Comparison of ENCODE assay signal across 1 cellular context in the genomic region with DNA sequence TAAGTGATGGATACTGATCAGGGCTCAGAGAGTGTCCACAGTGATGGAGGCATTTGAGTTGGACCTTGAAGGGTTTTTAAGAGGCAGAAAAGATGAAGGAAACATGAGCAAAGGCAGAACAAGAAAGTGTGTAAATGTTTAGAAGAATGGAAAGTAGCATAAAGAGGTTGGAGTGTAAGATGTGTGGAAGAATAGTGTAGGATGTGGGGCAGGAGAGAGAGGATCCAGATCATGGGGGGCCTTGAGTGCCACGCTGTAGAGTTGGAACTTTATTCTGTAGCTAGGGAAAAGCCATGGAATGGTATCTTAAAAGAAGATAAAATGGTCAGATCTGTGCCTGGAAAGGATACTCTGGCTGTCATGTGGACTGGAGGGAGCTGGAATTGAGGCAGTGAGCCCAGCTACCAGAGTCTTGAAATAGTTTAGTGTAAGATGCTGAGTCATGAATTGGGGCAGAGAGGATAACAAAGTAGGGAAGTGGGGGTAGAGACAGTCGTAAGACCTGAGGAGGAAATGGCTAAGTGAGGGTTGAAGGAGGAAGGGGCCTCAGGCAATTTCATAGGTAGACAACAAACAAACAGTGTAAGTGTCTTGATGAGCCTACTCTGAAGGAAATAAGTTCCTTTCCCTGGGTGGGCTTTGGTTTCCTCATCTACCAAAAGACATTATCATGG.
TF ChIP-seq lines count a peak whose summit lies in the region.

No MANE protein-coding gene starts in this region.

TF ChIP-seq in K562, 482 proteins besides CTCF, POLR2A, EP300 and RAD21 (continued from another document and continues in another):
- TF ChIP-seq, protein P1, sequence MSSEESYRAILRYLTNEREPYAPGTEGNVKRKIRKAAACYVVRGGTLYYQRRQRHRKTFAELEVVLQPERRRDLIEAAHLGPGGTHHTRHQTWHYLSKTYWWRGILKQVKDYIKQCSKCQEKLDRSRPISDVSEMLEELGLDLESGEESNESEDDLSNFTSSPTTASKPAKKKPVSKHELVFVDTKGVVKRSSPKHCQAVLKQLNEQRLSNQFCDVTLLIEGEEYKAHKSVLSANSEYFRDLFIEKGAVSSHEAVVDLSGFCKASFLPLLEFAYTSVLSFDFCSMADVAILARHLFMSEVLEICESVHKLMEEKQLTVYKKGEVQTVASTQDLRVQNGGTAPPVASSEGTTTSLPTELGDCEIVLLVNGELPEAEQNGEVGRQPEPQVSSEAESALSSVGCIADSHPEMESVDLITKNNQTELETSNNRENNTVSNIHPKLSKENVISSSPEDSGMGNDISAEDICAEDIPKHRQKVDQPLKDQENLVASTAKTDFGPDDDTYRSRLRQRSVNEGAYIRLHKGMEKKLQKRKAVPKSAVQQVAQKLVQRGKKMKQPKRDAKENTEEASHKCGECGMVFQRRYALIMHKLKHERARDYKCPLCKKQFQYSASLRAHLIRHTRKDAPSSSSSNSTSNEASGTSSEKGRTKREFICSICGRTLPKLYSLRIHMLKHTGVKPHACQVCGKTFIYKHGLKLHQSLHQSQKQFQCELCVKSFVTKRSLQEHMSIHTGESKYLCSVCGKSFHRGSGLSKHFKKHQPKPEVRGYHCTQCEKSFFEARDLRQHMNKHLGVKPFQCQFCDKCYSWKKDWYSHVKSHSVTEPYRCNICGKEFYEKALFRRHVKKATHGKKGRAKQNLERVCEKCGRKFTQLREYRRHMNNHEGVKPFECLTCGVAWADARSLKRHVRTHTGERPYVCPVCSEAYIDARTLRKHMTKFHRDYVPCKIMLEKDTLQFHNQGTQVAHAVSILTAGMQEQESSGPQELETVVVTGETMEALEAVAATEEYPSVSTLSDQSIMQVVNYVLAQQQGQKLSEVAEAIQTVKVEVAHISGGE (CRISPR knock-in tag; IDR thresholded peaks at IDR 0.05) = no peak
- TF ChIP-seq HOXB6 (CRISPR knock-in tag; IDR thresholded peaks at IDR 0.05; ENCODE audit: borderline replicate concordance) (no peak), ELF1 (tag; IDR thresholded peaks at IDR 0.05) (peak; percentile 57), POLR2AphosphoS5 (IDR thresholded peaks at IDR 0.05; ENCODE audit: control insufficient read depth, insufficient read depth, low read depth, low read length) (no peak), TCF7L2 (IDR thresholded peaks at IDR 0.05; ENCODE audit: low read depth, low read length) (no peak), CHD4 (IDR thresholded peaks at IDR 0.05; ENCODE audit: insufficient read depth, insufficient replicate concordance, low read depth, low read length, poor library complexity, severe bottlenecking) (no peak), HEY1 (CRISPR knock-in tag; IDR thresholded peaks at IDR 0.05; ENCODE audit: borderline replicate concordance) (no peak), EHMT2 (IDR thresholded peaks at IDR 0.05) (no peak), NR2C1 (IDR thresholded peaks at IDR 0.05) (no peak), NR2C1 (tag; IDR thresholded peaks at IDR 0.05) (no peak; the same call in 1 of the 2 replicates), ZFP36 (IDR thresholded peaks at IDR 0.05; ENCODE audit: low read depth, low read length, partially characterized antibody) (no peak), RNF2 (IDR thresholded peaks at IDR 0.05) (no peak), STAT5B (CRISPR knock-in tag; IDR thresholded peaks at IDR 0.05) (no peak), ZFX (CRISPR knock-in tag; IDR thresholded peaks at IDR 0.05) (no peak), TGIF2 (CRISPR knock-in tag; IDR thresholded peaks at IDR 0.05) (no peak), HSF4 (CRISPR knock-in tag; IDR thresholded peaks at IDR 0.05; ENCODE audit: borderline replicate concordance) (no peak), HMG20B (CRISPR knock-in tag; IDR thresholded peaks at IDR 0.05) (no peak), HDAC6 (IDR thresholded peaks at IDR 0.05; ENCODE audit: low read depth, low read length) (no peak), LARP7 (IDR thresholded peaks at IDR 0.05) (0 out of 2 replicates have a peak, but pooled peaks have one; percentile 75), TOE1 (IDR thresholded peaks at IDR 0.05; ENCODE audit: borderline replicate concordance) (no peak), TOE1 (CRISPR knock-in tag; IDR thresholded peaks at IDR 0.05; ENCODE audit: borderline replicate concordance, low read depth) (no peak), TFAM (CRISPR knock-in tag; conservative IDR thresholded peaks at IDR 0.05) (no peak), SETDB1 (IDR thresholded peaks at IDR 0.05; ENCODE audit: low read length) (no peak), HNRNPL (IDR thresholded peaks at IDR 0.05; ENCODE audit: low read depth, low read length) (no peak), XRCC4 (IDR thresholded peaks at IDR 0.05; ENCODE audit: extremely low read depth, insufficient read depth, insufficient read length) (no peak), MAZ (CRISPR knock-in tag; conservative IDR thresholded peaks at IDR 0.05 in 1 of 2, IDR thresholded peaks at IDR 0.05 in 1 of 2) (0 out of 4 replicates have a peak, but pooled peaks of 1 of the 2 experiments have one; percentile 21), ZC3H8 (IDR thresholded peaks at IDR 0.05) (no peak)
- TF ChIP-seq, protein P2, sequence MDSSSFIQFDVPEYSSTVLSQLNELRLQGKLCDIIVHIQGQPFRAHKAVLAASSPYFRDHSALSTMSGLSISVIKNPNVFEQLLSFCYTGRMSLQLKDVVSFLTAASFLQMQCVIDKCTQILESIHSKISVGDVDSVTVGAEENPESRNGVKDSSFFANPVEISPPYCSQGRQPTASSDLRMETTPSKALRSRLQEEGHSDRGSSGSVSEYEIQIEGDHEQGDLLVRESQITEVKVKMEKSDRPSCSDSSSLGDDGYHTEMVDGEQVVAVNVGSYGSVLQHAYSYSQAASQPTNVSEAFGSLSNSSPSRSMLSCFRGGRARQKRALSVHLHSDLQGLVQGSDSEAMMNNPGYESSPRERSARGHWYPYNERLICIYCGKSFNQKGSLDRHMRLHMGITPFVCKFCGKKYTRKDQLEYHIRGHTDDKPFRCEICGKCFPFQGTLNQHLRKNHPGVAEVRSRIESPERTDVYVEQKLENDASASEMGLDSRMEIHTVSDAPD (CRISPR knock-in tag; IDR thresholded peaks at IDR 0.05) = no peak
- TF ChIP-seq, protein P3, sequence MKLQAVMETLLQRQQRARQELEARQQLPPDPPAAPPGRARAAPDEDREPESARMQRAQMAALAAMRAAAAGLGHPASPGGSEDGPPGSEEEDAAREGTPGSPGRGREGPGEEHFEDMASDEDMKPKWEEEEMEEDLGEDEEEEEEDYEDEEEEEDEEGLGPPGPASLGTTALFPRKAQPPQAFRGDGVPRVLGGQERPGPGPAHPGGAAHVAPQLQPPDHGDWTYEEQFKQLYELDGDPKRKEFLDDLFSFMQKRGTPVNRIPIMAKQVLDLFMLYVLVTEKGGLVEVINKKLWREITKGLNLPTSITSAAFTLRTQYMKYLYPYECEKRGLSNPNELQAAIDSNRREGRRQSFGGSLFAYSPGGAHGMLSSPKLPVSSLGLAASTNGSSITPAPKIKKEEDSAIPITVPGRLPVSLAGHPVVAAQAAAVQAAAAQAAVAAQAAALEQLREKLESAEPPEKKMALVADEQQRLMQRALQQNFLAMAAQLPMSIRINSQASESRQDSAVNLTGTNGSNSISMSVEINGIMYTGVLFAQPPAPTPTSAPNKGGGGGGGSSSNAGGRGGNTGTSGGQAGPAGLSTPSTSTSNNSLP (IDR thresholded peaks at IDR 0.05; ENCODE audit: borderline replicate concordance, low read depth, low read length) = no peak
- TF ChIP-seq, protein P4, sequence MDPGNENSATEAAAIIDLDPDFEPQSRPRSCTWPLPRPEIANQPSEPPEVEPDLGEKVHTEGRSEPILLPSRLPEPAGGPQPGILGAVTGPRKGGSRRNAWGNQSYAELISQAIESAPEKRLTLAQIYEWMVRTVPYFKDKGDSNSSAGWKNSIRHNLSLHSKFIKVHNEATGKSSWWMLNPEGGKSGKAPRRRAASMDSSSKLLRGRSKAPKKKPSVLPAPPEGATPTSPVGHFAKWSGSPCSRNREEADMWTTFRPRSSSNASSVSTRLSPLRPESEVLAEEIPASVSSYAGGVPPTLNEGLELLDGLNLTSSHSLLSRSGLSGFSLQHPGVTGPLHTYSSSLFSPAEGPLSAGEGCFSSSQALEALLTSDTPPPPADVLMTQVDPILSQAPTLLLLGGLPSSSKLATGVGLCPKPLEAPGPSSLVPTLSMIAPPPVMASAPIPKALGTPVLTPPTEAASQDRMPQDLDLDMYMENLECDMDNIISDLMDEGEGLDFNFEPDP (CRISPR knock-in tag; IDR thresholded peaks at IDR 0.05) = no peak
- TF ChIP-seq, protein P5, sequence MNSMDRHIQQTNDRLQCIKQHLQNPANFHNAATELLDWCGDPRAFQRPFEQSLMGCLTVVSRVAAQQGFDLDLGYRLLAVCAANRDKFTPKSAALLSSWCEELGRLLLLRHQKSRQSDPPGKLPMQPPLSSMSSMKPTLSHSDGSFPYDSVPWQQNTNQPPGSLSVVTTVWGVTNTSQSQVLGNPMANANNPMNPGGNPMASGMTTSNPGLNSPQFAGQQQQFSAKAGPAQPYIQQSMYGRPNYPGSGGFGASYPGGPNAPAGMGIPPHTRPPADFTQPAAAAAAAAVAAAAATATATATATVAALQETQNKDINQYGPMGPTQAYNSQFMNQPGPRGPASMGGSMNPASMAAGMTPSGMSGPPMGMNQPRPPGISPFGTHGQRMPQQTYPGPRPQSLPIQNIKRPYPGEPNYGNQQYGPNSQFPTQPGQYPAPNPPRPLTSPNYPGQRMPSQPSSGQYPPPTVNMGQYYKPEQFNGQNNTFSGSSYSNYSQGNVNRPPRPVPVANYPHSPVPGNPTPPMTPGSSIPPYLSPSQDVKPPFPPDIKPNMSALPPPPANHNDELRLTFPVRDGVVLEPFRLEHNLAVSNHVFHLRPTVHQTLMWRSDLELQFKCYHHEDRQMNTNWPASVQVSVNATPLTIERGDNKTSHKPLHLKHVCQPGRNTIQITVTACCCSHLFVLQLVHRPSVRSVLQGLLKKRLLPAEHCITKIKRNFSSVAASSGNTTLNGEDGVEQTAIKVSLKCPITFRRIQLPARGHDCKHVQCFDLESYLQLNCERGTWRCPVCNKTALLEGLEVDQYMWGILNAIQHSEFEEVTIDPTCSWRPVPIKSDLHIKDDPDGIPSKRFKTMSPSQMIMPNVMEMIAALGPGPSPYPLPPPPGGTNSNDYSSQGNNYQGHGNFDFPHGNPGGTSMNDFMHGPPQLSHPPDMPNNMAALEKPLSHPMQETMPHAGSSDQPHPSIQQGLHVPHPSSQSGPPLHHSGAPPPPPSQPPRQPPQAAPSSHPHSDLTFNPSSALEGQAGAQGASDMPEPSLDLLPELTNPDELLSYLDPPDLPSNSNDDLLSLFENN (IDR thresholded peaks at IDR 0.05; ENCODE audit: low read depth in 2 of 2, low read length in 2 of 2) = no peak
- TF ChIP-seq, protein P6, sequence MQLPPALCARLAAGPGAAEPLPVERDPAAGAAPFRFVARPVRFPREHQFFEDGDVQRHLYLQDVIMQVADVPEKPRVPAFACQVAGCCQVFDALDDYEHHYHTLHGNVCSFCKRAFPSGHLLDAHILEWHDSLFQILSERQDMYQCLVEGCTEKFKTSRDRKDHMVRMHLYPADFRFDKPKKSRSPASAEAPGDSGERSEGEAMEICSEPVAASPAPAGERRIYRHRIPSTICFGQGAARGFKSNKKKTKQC (CRISPR knock-in tag; IDR thresholded peaks at IDR 0.05) = no peak
- TF ChIP-seq, protein P7, sequence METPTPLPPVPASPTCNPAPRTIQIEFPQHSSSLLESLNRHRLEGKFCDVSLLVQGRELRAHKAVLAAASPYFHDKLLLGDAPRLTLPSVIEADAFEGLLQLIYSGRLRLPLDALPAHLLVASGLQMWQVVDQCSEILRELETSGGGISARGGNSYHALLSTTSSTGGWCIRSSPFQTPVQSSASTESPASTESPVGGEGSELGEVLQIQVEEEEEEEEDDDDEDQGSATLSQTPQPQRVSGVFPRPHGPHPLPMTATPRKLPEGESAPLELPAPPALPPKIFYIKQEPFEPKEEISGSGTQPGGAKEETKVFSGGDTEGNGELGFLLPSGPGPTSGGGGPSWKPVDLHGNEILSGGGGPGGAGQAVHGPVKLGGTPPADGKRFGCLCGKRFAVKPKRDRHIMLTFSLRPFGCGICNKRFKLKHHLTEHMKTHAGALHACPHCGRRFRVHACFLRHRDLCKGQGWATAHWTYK (CRISPR knock-in tag; IDR thresholded peaks at IDR 0.05) = no peak
- TF ChIP-seq, protein P8, sequence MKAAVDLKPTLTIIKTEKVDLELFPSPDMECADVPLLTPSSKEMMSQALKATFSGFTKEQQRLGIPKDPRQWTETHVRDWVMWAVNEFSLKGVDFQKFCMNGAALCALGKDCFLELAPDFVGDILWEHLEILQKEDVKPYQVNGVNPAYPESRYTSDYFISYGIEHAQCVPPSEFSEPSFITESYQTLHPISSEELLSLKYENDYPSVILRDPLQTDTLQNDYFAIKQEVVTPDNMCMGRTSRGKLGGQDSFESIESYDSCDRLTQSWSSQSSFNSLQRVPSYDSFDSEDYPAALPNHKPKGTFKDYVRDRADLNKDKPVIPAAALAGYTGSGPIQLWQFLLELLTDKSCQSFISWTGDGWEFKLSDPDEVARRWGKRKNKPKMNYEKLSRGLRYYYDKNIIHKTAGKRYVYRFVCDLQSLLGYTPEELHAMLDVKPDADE (conservative IDR thresholded peaks at IDR 0.05; ENCODE audit: control insufficient read depth, low read depth, low read length) = no peak
- TF ChIP-seq, protein P9, sequence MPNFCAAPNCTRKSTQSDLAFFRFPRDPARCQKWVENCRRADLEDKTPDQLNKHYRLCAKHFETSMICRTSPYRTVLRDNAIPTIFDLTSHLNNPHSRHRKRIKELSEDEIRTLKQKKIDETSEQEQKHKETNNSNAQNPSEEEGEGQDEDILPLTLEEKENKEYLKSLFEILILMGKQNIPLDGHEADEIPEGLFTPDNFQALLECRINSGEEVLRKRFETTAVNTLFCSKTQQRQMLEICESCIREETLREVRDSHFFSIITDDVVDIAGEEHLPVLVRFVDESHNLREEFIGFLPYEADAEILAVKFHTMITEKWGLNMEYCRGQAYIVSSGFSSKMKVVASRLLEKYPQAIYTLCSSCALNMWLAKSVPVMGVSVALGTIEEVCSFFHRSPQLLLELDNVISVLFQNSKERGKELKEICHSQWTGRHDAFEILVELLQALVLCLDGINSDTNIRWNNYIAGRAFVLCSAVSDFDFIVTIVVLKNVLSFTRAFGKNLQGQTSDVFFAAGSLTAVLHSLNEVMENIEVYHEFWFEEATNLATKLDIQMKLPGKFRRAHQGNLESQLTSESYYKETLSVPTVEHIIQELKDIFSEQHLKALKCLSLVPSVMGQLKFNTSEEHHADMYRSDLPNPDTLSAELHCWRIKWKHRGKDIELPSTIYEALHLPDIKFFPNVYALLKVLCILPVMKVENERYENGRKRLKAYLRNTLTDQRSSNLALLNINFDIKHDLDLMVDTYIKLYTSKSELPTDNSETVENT (CRISPR knock-in tag; IDR thresholded peaks at IDR 0.05) = no peak
- TF ChIP-seq, protein P10, sequence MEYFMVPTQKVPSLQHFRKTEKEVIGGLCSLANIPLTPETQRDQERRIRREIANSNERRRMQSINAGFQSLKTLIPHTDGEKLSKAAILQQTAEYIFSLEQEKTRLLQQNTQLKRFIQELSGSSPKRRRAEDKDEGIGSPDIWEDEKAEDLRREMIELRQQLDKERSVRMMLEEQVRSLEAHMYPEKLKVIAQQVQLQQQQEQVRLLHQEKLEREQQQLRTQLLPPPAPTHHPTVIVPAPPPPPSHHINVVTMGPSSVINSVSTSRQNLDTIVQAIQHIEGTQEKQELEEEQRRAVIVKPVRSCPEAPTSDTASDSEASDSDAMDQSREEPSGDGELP (CRISPR knock-in tag; IDR thresholded peaks at IDR 0.05; ENCODE audit: borderline replicate concordance) = no peak
